In the genomic region with DNA sequence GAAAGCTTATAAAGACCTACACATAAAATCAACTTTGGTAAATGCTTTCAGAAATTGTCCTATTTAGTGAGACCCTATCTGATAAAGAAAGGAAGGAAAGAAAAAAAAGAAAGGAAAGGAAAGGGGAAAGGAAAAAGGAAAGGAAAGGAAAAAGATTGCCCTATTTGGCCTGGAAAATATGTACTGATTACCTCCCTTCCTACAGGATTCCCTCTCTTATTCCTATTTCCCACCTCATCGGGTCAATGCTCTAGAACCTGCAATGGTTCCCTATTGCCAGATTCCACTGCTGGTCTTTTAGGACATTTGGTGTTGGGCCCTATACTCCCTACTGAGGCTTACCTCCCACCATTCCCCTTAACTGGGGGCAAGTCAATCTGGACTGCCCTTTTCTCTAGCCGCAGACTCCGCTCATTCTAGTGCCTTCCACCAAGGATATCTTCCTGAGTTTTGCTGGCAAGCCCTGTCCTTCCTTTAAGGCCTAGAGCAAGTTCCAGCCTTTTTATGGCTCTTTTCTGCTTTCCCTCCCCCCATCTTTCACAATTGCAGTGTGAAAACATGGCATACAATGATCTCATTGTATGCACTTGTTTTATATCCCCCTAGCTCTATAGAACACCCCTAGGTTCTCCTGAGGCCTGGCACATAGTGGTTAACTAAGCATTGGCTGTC, we compare ENCODE assay signal across 2 cellular contexts.
TF ChIP-seq lines count a peak whose summit lies in the region.

No MANE protein-coding gene starts in this region.

TF ChIP-seq in HEK293, 187 proteins besides CTCF, POLR2A, EP300 and RAD21 (continued from another document and continues in another):
- TF ChIP-seq ZNF280D (tag by site-specific recombination; IDR thresholded peaks at IDR 0.05) (no peak), KLF8 (tag by site-specific recombination; IDR thresholded peaks at IDR 0.05) (no peak), PRDM1 (tag by site-specific recombination; IDR thresholded peaks at IDR 0.05) (peak; percentile 95), ZNF830 (tag by site-specific recombination; IDR thresholded peaks at IDR 0.05; ENCODE audit: low read depth) (no peak), ZEB2 (tag by site-specific recombination; IDR thresholded peaks at IDR 0.05) (0 out of 2 replicates have a peak, but pooled peaks have one; percentile 27), ZBTB48 (tag by site-specific recombination; IDR thresholded peaks at IDR 0.05) (0 out of 2 replicates have a peak, but pooled peaks have one; percentile 31), ATF2 (tag by site-specific recombination; IDR thresholded peaks at IDR 0.05; ENCODE audit: low read depth) (no peak), ZSCAN30 (tag by site-specific recombination; IDR thresholded peaks at IDR 0.05) (no peak), ZNF404 (tag by site-specific recombination; IDR thresholded peaks at IDR 0.05) (no peak), ZNF121 (tag by site-specific recombination; IDR thresholded peaks at IDR 0.05) (peak; percentile 75), ZNF610 (tag by site-specific recombination; IDR thresholded peaks at IDR 0.05; ENCODE audit: borderline replicate concordance) (no peak), ZNF169 (tag by site-specific recombination; IDR thresholded peaks at IDR 0.05) (no peak), KLF10 (tag by site-specific recombination; IDR thresholded peaks at IDR 0.05) (no peak), ELK4 (IDR thresholded peaks at IDR 0.05; ENCODE audit: borderline replicate concordance, low read depth, low read length) (no peak), IKZF3 (tag by site-specific recombination; IDR thresholded peaks at IDR 0.05) (peak; percentile 68), ZSCAN16 (tag by site-specific recombination; IDR thresholded peaks at IDR 0.05) (peak; percentile 91), ZBTB8A (tag by site-specific recombination; IDR thresholded peaks at IDR 0.05) (0 out of 2 replicates have a peak, but pooled peaks have one; percentile 10), ZNF16 (tag by site-specific recombination; IDR thresholded peaks at IDR 0.05; ENCODE audit: low read depth) (peak; percentile 95), ZNF335 (tag by site-specific recombination; conservative IDR thresholded peaks at IDR 0.05) (no peak; the same call in 1 of the 2 replicates)
- TF ChIP-seq, protein P1, sequence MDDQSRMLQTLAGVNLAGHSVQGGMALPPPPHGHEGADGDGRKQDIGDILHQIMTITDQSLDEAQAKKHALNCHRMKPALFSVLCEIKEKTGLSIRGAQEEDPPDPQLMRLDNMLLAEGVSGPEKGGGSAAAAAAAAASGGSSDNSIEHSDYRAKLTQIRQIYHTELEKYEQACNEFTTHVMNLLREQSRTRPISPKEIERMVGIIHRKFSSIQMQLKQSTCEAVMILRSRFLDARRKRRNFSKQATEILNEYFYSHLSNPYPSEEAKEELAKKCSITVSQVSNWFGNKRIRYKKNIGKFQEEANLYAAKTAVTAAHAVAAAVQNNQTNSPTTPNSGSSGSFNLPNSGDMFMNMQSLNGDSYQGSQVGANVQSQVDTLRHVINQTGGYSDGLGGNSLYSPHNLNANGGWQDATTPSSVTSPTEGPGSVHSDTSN (CRISPR knock-in tag; IDR thresholded peaks at IDR 0.05): no peak
- TF ChIP-seq, protein P2, sequence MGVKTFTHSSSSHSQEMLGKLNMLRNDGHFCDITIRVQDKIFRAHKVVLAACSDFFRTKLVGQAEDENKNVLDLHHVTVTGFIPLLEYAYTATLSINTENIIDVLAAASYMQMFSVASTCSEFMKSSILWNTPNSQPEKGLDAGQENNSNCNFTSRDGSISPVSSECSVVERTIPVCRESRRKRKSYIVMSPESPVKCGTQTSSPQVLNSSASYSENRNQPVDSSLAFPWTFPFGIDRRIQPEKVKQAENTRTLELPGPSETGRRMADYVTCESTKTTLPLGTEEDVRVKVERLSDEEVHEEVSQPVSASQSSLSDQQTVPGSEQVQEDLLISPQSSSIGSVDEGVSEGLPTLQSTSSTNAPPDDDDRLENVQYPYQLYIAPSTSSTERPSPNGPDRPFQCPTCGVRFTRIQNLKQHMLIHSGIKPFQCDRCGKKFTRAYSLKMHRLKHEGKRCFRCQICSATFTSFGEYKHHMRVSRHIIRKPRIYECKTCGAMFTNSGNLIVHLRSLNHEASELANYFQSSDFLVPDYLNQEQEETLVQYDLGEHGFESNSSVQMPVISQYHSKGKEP (tag by site-specific recombination; IDR thresholded peaks at IDR 0.05): peak; percentile 48; the same call in 1 of the 2 replicates

TF ChIP-seq in K562, 482 proteins besides CTCF, POLR2A, EP300 and RAD21 (continued from another document):
- TF ChIP-seq HSF4 (CRISPR knock-in tag; IDR thresholded peaks at IDR 0.05; ENCODE audit: borderline replicate concordance) (no peak), ATF7 (IDR thresholded peaks at IDR 0.05) (no peak), SIRT6 (IDR thresholded peaks at IDR 0.05; ENCODE audit: low read depth, low read length) (no peak), EHMT2 (IDR thresholded peaks at IDR 0.05) (peak; percentile 23; the same call in 1 of the 2 replicates), GTF2F1 (IDR thresholded peaks at IDR 0.05; ENCODE audit: low read depth, low read length) (no peak), BACH1 (tag; IDR thresholded peaks at IDR 0.05) (peak; percentile 54), POLR2G (IDR thresholded peaks at IDR 0.05; ENCODE audit: low read depth, low read length) (peak; percentile 72), NCOA1 (IDR thresholded peaks at IDR 0.05; ENCODE audit: low read depth) (no peak), NR2C1 (IDR thresholded peaks at IDR 0.05) (no peak), NR2C1 (tag; IDR thresholded peaks at IDR 0.05) (peak; percentile 42; the same call in 1 of the 2 replicates), SMARCA5 (IDR thresholded peaks at IDR 0.05) (no peak), ZNF431 (CRISPR knock-in tag; IDR thresholded peaks at IDR 0.05) (no peak), ATF1 (CRISPR knock-in tag; IDR thresholded peaks at IDR 0.05) (no peak), ATF1 (tag; IDR thresholded peaks at IDR 0.05) (no peak), ARID3A (IDR thresholded peaks at IDR 0.05; ENCODE audit: borderline replicate concordance, low read depth, low read length) (no peak), PRPF4 (IDR thresholded peaks at IDR 0.05; ENCODE audit: insufficient read depth, low read depth, low read length, poor library complexity, severe bottlenecking) (no peak), MYC (IDR thresholded peaks at IDR 0.05; ENCODE audit: low read depth, low read length) (no peak), MYC (CRISPR knock-in tag; IDR thresholded peaks at IDR 0.05; ENCODE audit: borderline replicate concordance, low read depth) (no peak), NR0B1 (IDR thresholded peaks at IDR 0.05; ENCODE audit: partially characterized antibody) (no peak), ZNF766 (CRISPR knock-in tag; conservative IDR thresholded peaks at IDR 0.05) (no peak), HDAC8 (tag; IDR thresholded peaks at IDR 0.05) (no peak), NFE2 (IDR thresholded peaks at IDR 0.05; ENCODE audit: low read depth) (no peak), NONO (IDR thresholded peaks at IDR 0.05; ENCODE audit: low read depth in 2 of 2, low read length in 1 of 2) (peak in 1 of 2 experiments; percentile 45; a peak in 1 of 4 replicates), JUNB (CRISPR knock-in tag; conservative IDR thresholded peaks at IDR 0.05) (no peak), RBM25 (IDR thresholded peaks at IDR 0.05; ENCODE audit: low read depth, low read length, severe bottlenecking) (peak; percentile 46), ZNF57 (CRISPR knock-in tag; IDR thresholded peaks at IDR 0.05) (no peak), RBM22 (IDR thresholded peaks at IDR 0.05; ENCODE audit: low read depth, low read length, poor library complexity, severe bottlenecking) (peak; percentile 68), ZNF133 (CRISPR knock-in tag; IDR thresholded peaks at IDR 0.05) (no peak), ZNF696 (CRISPR knock-in tag; conservative IDR thresholded peaks at IDR 0.05) (no peak), RUNX1 (IDR thresholded peaks at IDR 0.05; ENCODE audit: low read depth) (no peak), PCBP2 (IDR thresholded peaks at IDR 0.05; ENCODE audit: low read depth, low read length, poor library complexity, severe bottlenecking) (no peak), STAT5A (IDR thresholded peaks at IDR 0.05; ENCODE audit: borderline replicate concordance, low read length) (no peak), RBFOX2 (IDR thresholded peaks at IDR 0.05; ENCODE audit: low read depth, low read length) (peak; percentile 67), NFRKB (IDR thresholded peaks at IDR 0.05; ENCODE audit: low read depth) (no peak)
- TF ChIP-seq, protein P3, sequence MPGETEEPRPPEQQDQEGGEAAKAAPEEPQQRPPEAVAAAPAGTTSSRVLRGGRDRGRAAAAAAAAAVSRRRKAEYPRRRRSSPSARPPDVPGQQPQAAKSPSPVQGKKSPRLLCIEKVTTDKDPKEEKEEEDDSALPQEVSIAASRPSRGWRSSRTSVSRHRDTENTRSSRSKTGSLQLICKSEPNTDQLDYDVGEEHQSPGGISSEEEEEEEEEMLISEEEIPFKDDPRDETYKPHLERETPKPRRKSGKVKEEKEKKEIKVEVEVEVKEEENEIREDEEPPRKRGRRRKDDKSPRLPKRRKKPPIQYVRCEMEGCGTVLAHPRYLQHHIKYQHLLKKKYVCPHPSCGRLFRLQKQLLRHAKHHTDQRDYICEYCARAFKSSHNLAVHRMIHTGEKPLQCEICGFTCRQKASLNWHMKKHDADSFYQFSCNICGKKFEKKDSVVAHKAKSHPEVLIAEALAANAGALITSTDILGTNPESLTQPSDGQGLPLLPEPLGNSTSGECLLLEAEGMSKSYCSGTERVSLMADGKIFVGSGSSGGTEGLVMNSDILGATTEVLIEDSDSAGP (CRISPR knock-in tag; IDR thresholded peaks at IDR 0.05): no peak
